1 cellular context compared by ENCODE assay signal in genomic region chrX:119981286-119982070, GRCh38.
TF ChIP-seq lines count a peak whose summit lies in the region.

No MANE protein-coding gene starts in this region.

TF ChIP-seq in HepG2, 621 proteins besides CTCF, POLR2A, EP300 and RAD21 (continued from another document):
- TF ChIP-seq SKIL (CRISPR knock-in tag; IDR thresholded peaks at IDR 0.05; ENCODE audit: borderline replicate concordance) (no peak), ZNF382 (CRISPR knock-in tag; IDR thresholded peaks at IDR 0.05; ENCODE audit: borderline replicate concordance) (no peak), CBX1 (IDR thresholded peaks at IDR 0.05; ENCODE audit: low read depth) (no peak), STAG1 (CRISPR knock-in tag; IDR thresholded peaks at IDR 0.05) (peak; percentile 32), ZNF230 (CRISPR knock-in tag; IDR thresholded peaks at IDR 0.05) (no peak), MEF2D (CRISPR knock-in tag; IDR thresholded peaks at IDR 0.05) (no peak), ATM (IDR thresholded peaks at IDR 0.05; ENCODE audit: borderline replicate concordance) (no peak)
- TF ChIP-seq, protein P1, sequence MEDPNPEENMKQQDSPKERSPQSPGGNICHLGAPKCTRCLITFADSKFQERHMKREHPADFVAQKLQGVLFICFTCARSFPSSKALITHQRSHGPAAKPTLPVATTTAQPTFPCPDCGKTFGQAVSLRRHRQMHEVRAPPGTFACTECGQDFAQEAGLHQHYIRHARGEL (CRISPR knock-in tag; IDR thresholded peaks at IDR 0.05): peak; percentile 98; the same call in 1 of the 2 replicates
